In genomic region chr7:122123746-122124145, GRCh38 we compare ENCODE assay signal across 23 cellular contexts. TPM values are rescaled to one million over a fixed set of nuclear protein-coding genes. Genes with fewer than 3 reads are reported as not detected.
DNase-seq lines count a peak whose midpoint lies in the region; ATAC-seq, FAIRE-seq and TF ChIP-seq lines count a peak whose summit lies in the region.
"Had no signal": no experiment of that assay in that cellular context is flagged by ENCODE, and none has a peak within 500 bp of the region (broad histone marks: within the 10 kb centered on the region; RNA-seq: fewer than 3 reads in every experiment).

No MANE protein-coding gene starts in this region.

- no peaks in the 10 kb centered on the region for H3K27me3 Mint-ChIP-seq in HFFc6 (ENCODE audit: insufficient read depth)
- H3K27me3 Mint-ChIP-seq in astrocyte (ENCODE audit: low read depth, unreplicated experiment): no peaks in the 10 kb centered on the region
- H3K27me3 Mint-ChIP-seq: B cell, T-cell had no signal

- peaks cover 10% of the 10 kb centered on the region for H3K4me1 Mint-ChIP-seq in HFFc6 (ENCODE audit: low read depth)
- peaks cover 12% of the 10 kb centered on the region for H3K4me1 Mint-ChIP-seq in astrocyte (ENCODE audit: low read depth, unreplicated experiment)
- H3K4me1 Mint-ChIP-seq: B cell, CD14-positive monocyte, T-cell had no signal

- H3K9me3 Mint-ChIP-seq in HFFc6 (no peaks in the 10 kb centered on the region), astrocyte (ENCODE audit: unreplicated experiment) (no peaks in the 10 kb centered on the region)

- H3K4me3 ChIP-seq in astrocyte (ENCODE audit: insufficient read depth, low read depth, low read length) (no peak overlapping the region), right cardiac atrium (ENCODE audit: low read length) (no peak overlapping the region), body of pancreas (no peak overlapping the region)
- H3K4me3 ChIP-seq: Peyer's patch had no signal

- H3K36me3 Mint-ChIP-seq in HFFc6 (ENCODE audit: low read depth) (peaks cover 11% of the 10 kb centered on the region; the same call in 1 of the 2 replicates), astrocyte (ENCODE audit: low read depth, unreplicated experiment) (peaks cover 7% of the 10 kb centered on the region)
- H3K36me3 Mint-ChIP-seq: CD14-positive monocyte, T-cell had no signal

- H3K9ac ChIP-seq in astrocyte (ENCODE audit: low read length): no peak overlapping the region

- H3K27ac ChIP-seq in astrocyte (ENCODE audit: low read depth, low read length) (no peak overlapping the region), right cardiac atrium (ENCODE audit: low read length) (no peak overlapping the region), body of pancreas (no peak overlapping the region)
- H3K27ac ChIP-seq: Peyer's patch had no signal

- no peaks in the 10 kb centered on the region for H3K9me3 ChIP-seq in astrocyte (ENCODE audit: insufficient read depth, low read depth, low read length)
- no peaks in the 10 kb centered on the region for H3K9me3 ChIP-seq in right cardiac atrium (ENCODE audit: control insufficient read depth, low read length)
- H3K9me3 ChIP-seq in body of pancreas: no peaks in the 10 kb centered on the region
- H3K9me3 ChIP-seq: Peyer's patch had no signal

- DNase-seq in EL: peak; percentile 36
- peak; percentile 28 for DNase-seq in HFFc6
- DNase-seq in astrocyte (ENCODE audit: low read depth): peak; percentile 34
- DNase-seq in kidney tubule cell (ENCODE audit: low spot score): peak; percentile 69
- no peak for DNase-seq in DMS 273 (lab: John Stamatoyannopoulos, UW; ENCODE audit: unreplicated experiment)
- DNase-seq in right cardiac atrium: no peak
- no peak for DNase-seq in body of pancreas
- DNase-seq: DMS79 treated with DMSO at 0.1 percent for 48 hours, H7, KG1, NCI-H1092, NCI-H1436, NCI-H187 treated with DMSO at 0.1 percent for 48 hours, NCI-H510A, Peyer's patch, T-cell had no signal

- H3K27me3 ChIP-seq in astrocyte (ENCODE audit: insufficient read depth, low read length): no peaks in the 10 kb centered on the region
- no peaks in the 10 kb centered on the region for H3K27me3 ChIP-seq in right cardiac atrium (ENCODE audit: control insufficient read depth, insufficient read depth)
- no peaks in the 10 kb centered on the region for H3K27me3 ChIP-seq in body of pancreas
- H3K27me3 ChIP-seq: Peyer's patch had no signal

- H2AFZ ChIP-seq in astrocyte (ENCODE audit: low read depth, low read length): no peak overlapping the region

- H3K4me2 ChIP-seq in astrocyte (ENCODE audit: low read length): peak overlapping the region; percentile 1

- H3K4me1 ChIP-seq in astrocyte (ENCODE audit: insufficient read depth, low read length) (no peaks in the 10 kb centered on the region), right cardiac atrium (ENCODE audit: control insufficient read depth, insufficient read depth, low read length) (no peaks in the 10 kb centered on the region), body of pancreas (no peaks in the 10 kb centered on the region)
- H3K4me1 ChIP-seq: Peyer's patch had no signal

- no peak overlapping the region for H3K4me3 Mint-ChIP-seq in HFFc6
- H3K4me3 Mint-ChIP-seq in astrocyte (ENCODE audit: unreplicated experiment): no peak overlapping the region
- H3K4me3 Mint-ChIP-seq: B cell, CD14-positive monocyte, T-cell had no signal

- H3K27ac Mint-ChIP-seq in HFFc6 (no peak overlapping the region), astrocyte (ENCODE audit: unreplicated experiment) (peak overlapping the region; percentile 13)
- H3K27ac Mint-ChIP-seq: B cell, CD14-positive monocyte, T-cell had no signal

- no peak for TF ChIP-seq POLR2A in body of pancreas (IDR thresholded peaks at IDR 0.05)

- no peaks in the 10 kb centered on the region for H3K79me2 ChIP-seq in astrocyte (ENCODE audit: insufficient read depth, low read length)

- H4K20me1 ChIP-seq in astrocyte (ENCODE audit: insufficient read depth, low read length): no peaks in the 10 kb centered on the region

- ATAC-seq in right cardiac atrium: no peak
- ATAC-seq in body of pancreas: no peak
- ATAC-seq: HepG2, T-cell had no signal

- no peak for FAIRE-seq in astrocyte (lab: Jason Lieb, UNC)
- FAIRE-seq: A204.1, D721Med, G401.6, GM12892, HepG2 had no signal

- TF ChIP-seq CTCF in HFFc6 (IDR thresholded peaks at IDR 0.05): no peak
- TF ChIP-seq CTCF in astrocyte (IDR thresholded peaks at IDR 0.05; ENCODE audit: insufficient read depth, low read depth, low read length): no peak
- TF ChIP-seq CTCF in body of pancreas (IDR thresholded peaks at IDR 0.05): no peak

- intact Hi-C loops in right cardiac atrium (cut with DNase I) (no loop called here), body of pancreas (cut with DNase I) (no loop called here)

- H3K36me3 ChIP-seq in astrocyte (ENCODE audit: insufficient read depth, low read length): peaks cover 5% of the 10 kb centered on the region
- no peaks in the 10 kb centered on the region for H3K36me3 ChIP-seq in body of pancreas (replicated peaks in 1 of 2; ENCODE audit: insufficient read depth in 1 of 2, low read depth in 2 of 2)

RNA-seq across cellular contexts. Expression of gene AASS, which starts 20.3 kb away (rescaled TPM):
- 10 to 100 TPM in 2 of 6 experiments, 1 to 10 TPM in 4; 8.1 to 10.2 (median 8.9) TPM for total RNA-seq in HFFc6 (2021; fragmentation: NEBNext Ultra II Directional; extraction: Animal tissue kit (Norgen Biotek cat#: 25700))
- 13.9 and 15.6 TPM in 2 replicates for total RNA-seq in astrocyte
- 10 to 100 TPM; 11.8 to 22.2 (median 13.5) TPM for total RNA-seq in right cardiac atrium
- polyA plus RNA-seq in right cardiac atrium: 9.1 TPM
- 10 to 100 TPM; 28.5 to 37.9 TPM for total RNA-seq in body of pancreas

Comparison
In these comparisons a context has a peak if more than half of its experiments do, and no peak if none do; other contexts are left out.
1. DNase-seq: peak in EL (single experiment), HFFc6 (single experiment), astrocyte (single experiment) and kidney tubule cell (single experiment); none in DMS 273 (single experiment), right cardiac atrium (0 of 3) and body of pancreas (0 of 4).